8 cellular contexts compared by ENCODE assay signal in the genomic region with DNA sequence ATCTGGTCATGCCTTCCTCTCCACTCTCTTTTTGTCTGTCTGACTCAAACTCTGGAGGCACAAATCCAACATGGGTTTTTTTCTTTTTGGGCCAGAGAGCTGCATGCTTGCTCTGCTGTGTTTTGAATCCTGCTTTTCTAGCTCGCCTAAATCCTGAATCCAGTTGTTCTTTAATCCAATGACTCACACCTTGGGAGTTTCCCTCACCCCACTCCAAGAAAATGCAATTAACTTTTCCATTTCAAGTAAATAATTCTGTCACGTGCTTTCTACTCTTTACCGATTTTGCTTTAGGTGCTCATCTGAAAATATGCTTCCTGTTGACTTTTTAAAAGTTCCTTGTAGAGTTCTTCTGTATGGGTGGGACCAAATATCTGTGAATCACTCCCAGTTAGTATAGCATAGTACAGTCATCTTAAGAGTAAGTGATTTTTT. TPM values are rescaled to one million over a fixed set of nuclear protein-coding genes. Genes with fewer than 3 reads are reported as not detected.
DNase-seq lines count a peak whose midpoint lies in the region; FAIRE-seq and TF ChIP-seq lines count a peak whose summit lies in the region.

No MANE protein-coding gene starts in this region.

- DNase-seq in A673 (ENCODE audit: low spot score) = peak; percentile 70
- peak; percentile 63 for DNase-seq in HS-27A (ENCODE audit: low read depth)
- peak in 1 of 2 donors; percentile 66 for DNase-seq in ascending aorta (ENCODE audit: low spot score in 2 of 2)
- DNase-seq in immature natural killer cell = no peak
- DNase-seq in stomach = no peak
- DNase-seq in D721Med (ENCODE audit: insufficient read length, low spot score) = no peak
- no peak for DNase-seq in MV-4-11 (lab: John Stamatoyannopoulos, UW)
- DNase-seq in activated gamma-delta T cell treated with Interleukin-2 at 50 U/mL for 16 hours = no peak

- POLR2A ChIA-PET in A673 (lab: Charles Lee; ENCODE audit: low non-redundant PET) = no interaction called here

- BruUV-seq in A673 (replicated peaks; lab: Mats Ljungman, UMichigan) = no TSS peak

- H3K9me3 Mint-ChIP-seq in immature natural killer cell = no peaks in the 10 kb centered on the region

- TF ChIP-seq CTCF in A673 (conservative IDR thresholded peaks at IDR 0.05; ENCODE audit: low read depth, low read length) (no peak), ascending aorta (IDR thresholded peaks at IDR 0.05) (no peak), stomach (IDR thresholded peaks at IDR 0.05) (no peak), D721Med (IDR thresholded peaks at IDR 0.05; ENCODE audit: insufficient read depth, missing control alignments) (no peak)

- 1 to 8% (median 6%) methylated on average over 3 of the region's 3 CpGs for WGBS in stomach, 5 donors

- peaks cover 0 to 1% (median 0%) of the 10 kb centered on the region in 3 donors for H3K27me3 Mint-ChIP-seq in immature natural killer cell (ENCODE audit: low read depth in 3 of 3)

- H3K4me1 ChIP-seq in A673 (ENCODE audit: insufficient read depth, low read length, poor library complexity, severe bottlenecking) (peaks cover 19% of the 10 kb centered on the region), ascending aorta (peaks cover 0 to 33% of the 10 kb centered on the region in 2 donors), stomach (peaks cover 21 to 69% (median 40%) of the 10 kb centered on the region in 4 donors)

- H3K36me3 Mint-ChIP-seq in immature natural killer cell = no peaks in the 10 kb centered on the region

- H3K4me3 Mint-ChIP-seq in immature natural killer cell = peak overlapping the region; percentile 48 to 86 (median 72)

- no peaks in the 10 kb centered on the region for H3K36me3 ChIP-seq in A673 (ENCODE audit: insufficient read depth, low read length, poor library complexity, severe bottlenecking)
- H3K36me3 ChIP-seq in ascending aorta = no peaks in the 10 kb centered on the region
- no peaks in the 10 kb centered on the region for H3K36me3 ChIP-seq in stomach

- H3K4me1 Mint-ChIP-seq in immature natural killer cell = peaks cover 59 to 82% of the 10 kb centered on the region in 2 donors

- H3K9me3 ChIP-seq in A673 (ENCODE audit: low read depth, low read length, poor library complexity, severe bottlenecking) (no peaks in the 10 kb centered on the region), ascending aorta (no peaks in the 10 kb centered on the region), stomach (no peaks in the 10 kb centered on the region)

- intact Hi-C loops in A673 (cut with micrococcal nuclease; ENCODE audit: unreplicated experiment) = no loop called here
- intact Hi-C loops in ascending aorta (cut with DNase I) = no loop called here
- intact Hi-C loops in stomach (cut with DNase I; ENCODE audit: low total_unique reads) = no loop called here

- H3K4me3 ChIP-seq in A673 (ENCODE audit: low read depth, low read length, poor library complexity, severe bottlenecking) = no peak overlapping the region
- H3K4me3 ChIP-seq in ascending aorta = no peak overlapping the region
- no peak overlapping the region for H3K4me3 ChIP-seq in stomach

- peak overlapping the region; percentile 80 to 95 (median 85) for H3K27ac Mint-ChIP-seq in immature natural killer cell

- TF ChIP-seq EP300 in stomach (IDR thresholded peaks at IDR 0.05) = no peak

- TF ChIP-seq POLR2A in stomach (IDR thresholded peaks at IDR 0.05) = no peak

- FAIRE-seq in D721Med (lab: Jason Lieb, UNC) = no peak

- no peak overlapping the region for H3K27ac ChIP-seq in A673 (ENCODE audit: low read depth, low read length, poor library complexity, severe bottlenecking)
- H3K27ac ChIP-seq in ascending aorta = peak overlapping the region; percentile 34 to 48
- H3K27ac ChIP-seq in stomach = peak overlapping the region; percentile 45 to 60 (median 58)

- CTCF ChIA-PET in A673 (lab: Charles Lee) = interaction anchor here (0.7 kb wide), 1 partner anchor 691 kb away, joined by 3 read pairs; no protein-coding TSS in a partner anchor

- H3K27me3 ChIP-seq in A673 (replicated peaks; ENCODE audit: insufficient read depth, low read depth, low read length, poor library complexity) (no peaks in the 10 kb centered on the region), ascending aorta (no peaks in the 10 kb centered on the region), stomach (no peaks in the 10 kb centered on the region)

RNA-seq across cellular contexts. Expression of a gene that starts 47.6 kb away (rescaled TPM):
- total RNA-seq in A673 (2021) (32.4 and 34.4 TPM in 2 replicates), ascending aorta (502 TPM), stomach (100 to 1,000 TPM; 123 to 534 (median 292) TPM)
- polyA plus RNA-seq in immature natural killer cell (10 to 100 TPM; 11.0 to 31.2 (median 19.3) TPM), stomach (10 to 100 TPM; 23.9 to 41.2 (median 26.7) TPM)

Comparison
In these comparisons a context has a peak if more than half of its experiments do, and no peak if none do; other contexts are left out.
1. DNase-seq: peak in A673 (single experiment) and HS-27A (single experiment); none in immature natural killer cell (0 of 3), stomach (single experiment), D721Med (single experiment), MV-4-11 (single experiment) and activated gamma-delta T cell treated with Interleukin-2 at 50 U/mL for 16 hours (single experiment).